Comparison of ENCODE assay signal across 1 cellular context in the genomic region with DNA sequence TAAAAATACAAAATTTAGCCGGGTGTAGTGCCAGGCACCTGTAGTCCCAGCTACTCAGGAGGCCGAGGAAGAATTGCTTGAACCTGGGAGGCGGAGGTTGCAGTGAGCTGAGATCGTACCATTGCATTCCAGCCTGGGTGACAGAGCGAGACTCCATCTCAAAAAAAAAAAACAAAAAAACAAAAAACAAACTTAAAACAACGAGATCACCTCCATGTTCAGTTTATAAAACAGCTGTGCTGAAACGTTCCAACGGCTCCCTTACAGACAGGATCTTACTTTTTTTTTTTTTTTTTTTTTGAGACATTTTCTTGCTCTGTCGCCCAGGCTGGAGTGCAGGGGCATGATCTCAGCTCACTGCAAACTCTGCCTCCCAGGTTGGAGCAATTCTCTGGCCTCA. TPM values are rescaled to one million over a fixed set of nuclear protein-coding genes. Genes with fewer than 3 reads are reported as not detected.
"Had no signal": no experiment of that assay in that cellular context is flagged by ENCODE, and none has a peak within 500 bp of the region (broad histone marks: within the 10 kb centered on the region; RNA-seq: fewer than 3 reads in every experiment).

No MANE protein-coding gene starts in this region.

RNA-seq across cellular contexts. Expression of a gene that starts 22.1 kb away (rescaled TPM):
- total RNA-seq: bronchial epithelial cell had no signal

RNA-seq across cellular contexts. Expression of a gene that starts 43.5 kb away (rescaled TPM):
- total RNA-seq: bronchial epithelial cell had no signal
